Comparison of ENCODE assay signal across 11 cellular contexts in the genomic region with DNA sequence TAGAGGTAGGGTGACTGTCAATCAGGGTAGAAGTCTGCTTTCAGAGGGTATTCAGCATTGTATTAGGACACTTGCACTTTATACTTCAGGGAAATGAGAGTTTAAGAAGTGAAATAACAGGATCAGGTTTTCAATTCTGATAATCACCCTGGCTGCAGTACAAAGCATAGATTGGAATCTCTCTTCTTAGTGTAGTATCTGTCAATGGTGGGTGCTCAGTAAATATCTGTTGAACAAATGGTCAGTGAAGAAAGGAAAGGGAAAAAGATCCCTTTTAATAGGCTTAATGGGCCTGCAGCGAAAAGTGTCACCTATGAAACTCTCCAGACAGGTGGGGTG. TPM values are rescaled to one million over a fixed set of nuclear protein-coding genes. Genes with fewer than 3 reads are reported as not detected.
DNase-seq lines count a peak whose midpoint lies in the region; ATAC-seq and TF ChIP-seq lines count a peak whose summit lies in the region.
"Had no signal": no experiment of that assay in that cellular context is flagged by ENCODE, and none has a peak within 500 bp of the region (broad histone marks: within the 10 kb centered on the region; RNA-seq: fewer than 3 reads in every experiment).

No MANE protein-coding gene starts in this region.

- H3K36me3 Mint-ChIP-seq in activated CD4-positive, alpha-beta T cell treated with anti-CD3 and anti-CD28 coated beads for 36 hours (ENCODE audit: low read depth) = no peaks in the 10 kb centered on the region
- H3K36me3 Mint-ChIP-seq in activated CD4-positive, alpha-beta T cell treated with anti-CD3 and anti-CD28 coated beads, Interleukin-2, amount 10 ng/mL, durations not matched to agents 7 days and 5 days (ENCODE audit: low read depth) = no peaks in the 10 kb centered on the region

- no peak overlapping the region for H2AFZ ChIP-seq in fibroblast of lung (ENCODE audit: low read length)

- peaks cover 24% of the 10 kb centered on the region for H3K4me1 ChIP-seq in SJSA1 (replicated peaks)
- peaks cover 15% of the 10 kb centered on the region for H3K4me1 ChIP-seq in fibroblast of lung (ENCODE audit: control insufficient read depth, extremely low read depth, insufficient read depth, low read length)
- peaks cover 0 to 3% (median 0%) of the 10 kb centered on the region in 4 donors for H3K4me1 ChIP-seq in upper lobe of left lung
- no peaks in the 10 kb centered on the region for H3K4me1 ChIP-seq in gastrocnemius medialis

- no peaks in the 10 kb centered on the region for H3K79me2 ChIP-seq in fibroblast of lung (ENCODE audit: control insufficient read depth, insufficient read depth, low read length)

- peaks cover 28% of the 10 kb centered on the region for H3K4me1 Mint-ChIP-seq in activated CD4-positive, alpha-beta T cell treated with anti-CD3 and anti-CD28 coated beads for 36 hours
- peaks cover 11% of the 10 kb centered on the region for H3K4me1 Mint-ChIP-seq in activated CD4-positive, alpha-beta T cell treated with anti-CD3 and anti-CD28 coated beads, Interleukin-2, amount 10 ng/mL, durations not matched to agents 7 days and 5 days
- peaks cover 44% of the 10 kb centered on the region for H3K4me1 Mint-ChIP-seq in stimulated activated naive CD8-positive, alpha-beta T cell treated with anti-CD3 and anti-CD28 coated beads, Interleukin-15, amount 100 ng/mL, for 72 hours

- no peaks in the 10 kb centered on the region for H3K27me3 ChIP-seq in SJSA1 (replicated peaks)
- H3K27me3 ChIP-seq in fibroblast of lung (ENCODE audit: control insufficient read depth, insufficient read depth, low read length) = peaks cover 3% of the 10 kb centered on the region
- no peaks in the 10 kb centered on the region for H3K27me3 ChIP-seq in upper lobe of left lung
- H3K27me3 ChIP-seq in gastrocnemius medialis = peaks cover 0 to 26% (median 8%) of the 10 kb centered on the region in 3 donors

- H3K4me3 Mint-ChIP-seq in activated CD4-positive, alpha-beta T cell treated with anti-CD3 and anti-CD28 coated beads for 36 hours = peak overlapping the region; percentile 32
- H3K4me3 Mint-ChIP-seq in activated CD4-positive, alpha-beta T cell treated with anti-CD3 and anti-CD28 coated beads, Interleukin-2, amount 10 ng/mL, durations not matched to agents 7 days and 5 days = no peak overlapping the region
- peak overlapping the region; percentile 46 to 66 for H3K4me3 Mint-ChIP-seq in stimulated activated naive CD8-positive, alpha-beta T cell treated with anti-CD3 and anti-CD28 coated beads, Interleukin-15, amount 100 ng/mL, for 72 hours

- H3K4me3 ChIP-seq in SJSA1 (no peak overlapping the region), fibroblast of lung (replicated peaks in 1 of 4; ENCODE audit: control extremely low read depth in 1 of 4, insufficient read depth in 1 of 4, low read depth in 3 of 4, low read length in 4 of 4) (no peak overlapping the region), upper lobe of left lung (no peak overlapping the region), gastrocnemius medialis (no peak overlapping the region)
- H3K4me3 ChIP-seq: heart left ventricle had no signal

- WGBS in upper lobe of left lung, 2 donors = 91 to 96% methylated on average over 1 of the region's 1 CpG

- no peak for TF ChIP-seq EP300 in upper lobe of left lung (IDR thresholded peaks at IDR 0.05)

- H3K36me3 ChIP-seq in SJSA1 = no peaks in the 10 kb centered on the region
- H3K36me3 ChIP-seq in fibroblast of lung (ENCODE audit: control insufficient read depth, insufficient read depth, low read length) = no peaks in the 10 kb centered on the region
- H3K36me3 ChIP-seq in upper lobe of left lung = no peaks in the 10 kb centered on the region
- H3K36me3 ChIP-seq in gastrocnemius medialis = no peaks in the 10 kb centered on the region
- H3K36me3 ChIP-seq: heart left ventricle had no signal

- peak overlapping the region; percentile 86 for H3K27ac Mint-ChIP-seq in activated CD4-positive, alpha-beta T cell treated with anti-CD3 and anti-CD28 coated beads for 36 hours
- H3K27ac Mint-ChIP-seq in activated CD4-positive, alpha-beta T cell treated with anti-CD3 and anti-CD28 coated beads, Interleukin-2, amount 10 ng/mL, durations not matched to agents 7 days and 5 days = no peak overlapping the region
- peak overlapping the region in 1 of 2 donors; percentile 19 for H3K27ac Mint-ChIP-seq in stimulated activated naive CD8-positive, alpha-beta T cell treated with anti-CD3 and anti-CD28 coated beads, Interleukin-15, amount 100 ng/mL, for 72 hours

- no peak for TF ChIP-seq CTCF in fibroblast of lung (conservative IDR thresholded peaks at IDR 0.05 in 1 of 2, IDR thresholded peaks at IDR 0.05 in 1 of 2; ENCODE audit: low read depth in 1 of 2, low read length in 2 of 2)
- no peak for TF ChIP-seq CTCF in upper lobe of left lung (IDR thresholded peaks at IDR 0.05)
- no peak for TF ChIP-seq CTCF in gastrocnemius medialis (IDR thresholded peaks at IDR 0.05 in 4 of 5, conservative IDR thresholded peaks at IDR 0.05 in 1 of 5)

- peaks cover 36% of the 10 kb centered on the region for H3K27me3 Mint-ChIP-seq in activated CD4-positive, alpha-beta T cell treated with anti-CD3 and anti-CD28 coated beads for 36 hours
- H3K27me3 Mint-ChIP-seq in activated CD4-positive, alpha-beta T cell treated with anti-CD3 and anti-CD28 coated beads, Interleukin-2, amount 10 ng/mL, durations not matched to agents 7 days and 5 days = peaks cover 6% of the 10 kb centered on the region
- H3K27me3 Mint-ChIP-seq in stimulated activated naive CD8-positive, alpha-beta T cell treated with anti-CD3 and anti-CD28 coated beads, Interleukin-15, amount 100 ng/mL, for 72 hours = peaks cover 67% of the 10 kb centered on the region

- no peaks in the 10 kb centered on the region for H4K20me1 ChIP-seq in fibroblast of lung (ENCODE audit: control insufficient read depth, extremely low read depth, insufficient read depth, low read length)

- CTCF ChIA-PET in activated CD4-positive, alpha-beta T cell treated with anti-CD3 and anti-CD28 coated beads for 36 hours (lab: Charles Lee) = interaction anchor here (2.2 kb wide), 1 partner anchor 19 kb away, joined by 6 read pairs; a partner anchor contains a TSS
- CTCF ChIA-PET in activated CD4-positive, alpha-beta T cell treated with anti-CD3 and anti-CD28 coated beads, Interleukin-2, amount 10 ng/mL, durations not matched to agents 7 days and 5 days (lab: Charles Lee) = no interaction called here

- TF ChIP-seq POLR2A in upper lobe of left lung (IDR thresholded peaks at IDR 0.05) = no peak
- TF ChIP-seq POLR2A in gastrocnemius medialis (IDR thresholded peaks at IDR 0.05) = no peak

- DNase-seq in activated CD4-positive, alpha-beta T cell treated with anti-CD3 and anti-CD28 coated beads for 36 hours = no peak
- DNase-seq in activated CD4-positive, alpha-beta T cell treated with anti-CD3 and anti-CD28 coated beads, Interleukin-2, amount 10 ng/mL, durations not matched to agents 7 days and 5 days = no peak
- DNase-seq in SJSA1 (ENCODE audit: low read depth in 1 of 2, low spot score in 2 of 2) (no peak), fibroblast of lung (ENCODE audit: low read depth in 2 of 2) (no peak), upper lobe of left lung (no peak), gastrocnemius medialis (no peak), NCI-H526 treated with DMSO at 0.1 percent for 48 hours (lab: John Stamatoyannopoulos, UW) (no peak)
- DNase-seq in stimulated activated naive CD8-positive, alpha-beta T cell treated with anti-CD3 and anti-CD28 coated beads, Interleukin-15, amount 100 ng/mL, for 72 hours = no peak
- DNase-seq: NCI-H1930 had no signal

- H3K9ac ChIP-seq in fibroblast of lung (ENCODE audit: insufficient read depth, low read length) = peak overlapping the region; percentile 48

- no peak for ATAC-seq in activated CD4-positive, alpha-beta T cell treated with anti-CD3 and anti-CD28 coated beads for 36 hours
- no peak for ATAC-seq in stimulated activated naive CD8-positive, alpha-beta T cell treated with anti-CD3 and anti-CD28 coated beads, Interleukin-15, amount 100 ng/mL, for 72 hours
- ATAC-seq in upper lobe of left lung (ENCODE audit: low FRiP score in 2 of 2) (no peak), gastrocnemius medialis (no peak)

- intact Hi-C loops in activated CD4-positive, alpha-beta T cell treated with anti-CD3 and anti-CD28 coated beads for 36 hours (cut with DNase I, micrococcal nuclease) = loop anchor here (1.0 to 5.0 kb wide), 15 partner anchors 20 to 1098 kb away; a partner anchor contains a TSS
- intact Hi-C loops in gastrocnemius medialis (cut with DNase I; ENCODE audit: low total_unique reads) = no loop called here

- POLR2A ChIA-PET in activated CD4-positive, alpha-beta T cell treated with anti-CD3 and anti-CD28 coated beads for 36 hours (lab: Charles Lee) = no interaction called here
- POLR2A ChIA-PET in activated CD4-positive, alpha-beta T cell treated with anti-CD3 and anti-CD28 coated beads, Interleukin-2, amount 10 ng/mL, durations not matched to agents 7 days and 5 days (lab: Charles Lee) = no interaction called here

- H3K9me3 ChIP-seq in SJSA1 (replicated peaks) (no peaks in the 10 kb centered on the region), fibroblast of lung (ENCODE audit: control insufficient read depth, insufficient read depth, low read depth, low read length) (no peaks in the 10 kb centered on the region), upper lobe of left lung (no peaks in the 10 kb centered on the region), gastrocnemius medialis (no peaks in the 10 kb centered on the region)

- peak overlapping the region; percentile 78 for H3K4me2 ChIP-seq in fibroblast of lung (ENCODE audit: extremely low read depth, insufficient read depth, low read length)

- in situ Hi-C loops in gastrocnemius medialis (cut with MboI; ENCODE audit: low sequenced_read_pairs in 4 of 4) = no loop called here

- H3K27ac ChIP-seq in SJSA1 (peak overlapping the region; percentile 5; the same call in 1 of the 2 replicates), fibroblast of lung (ENCODE audit: insufficient read depth, low read length) (peak overlapping the region; percentile 86), upper lobe of left lung (no peak overlapping the region), gastrocnemius medialis (no peak overlapping the region)
- H3K27ac ChIP-seq: heart left ventricle had no signal

- H3K9me3 Mint-ChIP-seq in activated CD4-positive, alpha-beta T cell treated with anti-CD3 and anti-CD28 coated beads for 36 hours (ENCODE audit: low read depth) = no peaks in the 10 kb centered on the region
- H3K9me3 Mint-ChIP-seq in activated CD4-positive, alpha-beta T cell treated with anti-CD3 and anti-CD28 coated beads, Interleukin-2, amount 10 ng/mL, durations not matched to agents 7 days and 5 days = peaks cover 3% of the 10 kb centered on the region
- peaks cover 7 to 9% of the 10 kb centered on the region in 2 donors for H3K9me3 Mint-ChIP-seq in stimulated activated naive CD8-positive, alpha-beta T cell treated with anti-CD3 and anti-CD28 coated beads, Interleukin-15, amount 100 ng/mL, for 72 hours

RNA-seq across cellular contexts. Expression of a gene that starts 18.7 kb away (rescaled TPM):
- total RNA-seq in activated CD4-positive, alpha-beta T cell treated with anti-CD3 and anti-CD28 coated beads for 36 hours = under 1 TPM in 1 of 2 experiments, not detected in 1; 0.09 TPM
- not detected for total RNA-seq in activated CD4-positive, alpha-beta T cell treated with anti-CD3 and anti-CD28 coated beads, Interleukin-2, amount 10 ng/mL, durations not matched to agents 7 days and 5 days
- total RNA-seq in SJSA1 (2014; rRNA removed; shearing (Covaris generic)) = 33.1 and 49.5 TPM in 2 replicates
- total RNA-seq in fibroblast of lung = 3.8 and 5.1 TPM in 2 replicates
- 3.4 and 5.2 TPM in 2 replicates for polyA plus RNA-seq in fibroblast of lung
- polyA plus RNA-seq in fibroblast of lung (2012) = 4.4 and 5.9 TPM in 2 replicates
- polyA minus RNA-seq in fibroblast of lung (ENCODE audit: low replicate concordance) = 9.3 and 12.1 TPM in 2 replicates
- total RNA-seq in upper lobe of left lung = 1 to 10 TPM in 4 of 6 donors, under 1 TPM in 1, not detected in 1; 0.67 to 4.1 (median 1.7) TPM
- total RNA-seq in gastrocnemius medialis = 1 to 10 TPM; 1.5 to 3.5 (median 1.9) TPM
- total RNA-seq: activated CD8-positive, alpha-beta memory T cell treated with anti-CD3 and anti-CD28 coated beads for 36 hours had no signal

RNA-seq across cellular contexts. Expression of a gene that starts 50.0 kb away (rescaled TPM):
- total RNA-seq in activated CD4-positive, alpha-beta T cell treated with anti-CD3 and anti-CD28 coated beads for 36 hours = 10 to 100 TPM; 22.2 to 23.2 TPM
- 10 to 100 TPM; 21.5 to 24.7 TPM for total RNA-seq in activated CD4-positive, alpha-beta T cell treated with anti-CD3 and anti-CD28 coated beads, Interleukin-2, amount 10 ng/mL, durations not matched to agents 7 days and 5 days
- 9.5 and 16.1 TPM in 2 replicates for total RNA-seq in SJSA1 (2014; rRNA removed; shearing (Covaris generic))
- 24.4 and 34.2 TPM in 2 replicates for total RNA-seq in fibroblast of lung
- 12.5 and 17.5 TPM in 2 replicates for polyA plus RNA-seq in fibroblast of lung
- polyA plus RNA-seq in fibroblast of lung (2012) = 22.5 and 34.9 TPM in 2 replicates
- 7.3 and 21.7 TPM in 2 replicates for polyA minus RNA-seq in fibroblast of lung (ENCODE audit: low replicate concordance)
- total RNA-seq in upper lobe of left lung = 10 to 100 TPM; 17.0 to 24.5 (median 22.9) TPM
- total RNA-seq in gastrocnemius medialis = 10 to 100 TPM; 16.4 to 27.6 (median 22.0) TPM

RNA-seq across cellular contexts. Expression of a gene that starts 51.4 kb away (rescaled TPM):
- total RNA-seq in activated CD4-positive, alpha-beta T cell treated with anti-CD3 and anti-CD28 coated beads for 36 hours = 1 to 10 TPM; 1.7 to 1.8 TPM
- 1 to 10 TPM in 1 of 2 experiments, under 1 TPM in 1; 0.69 to 1.2 TPM for total RNA-seq in activated CD4-positive, alpha-beta T cell treated with anti-CD3 and anti-CD28 coated beads, Interleukin-2, amount 10 ng/mL, durations not matched to agents 7 days and 5 days
- 212 and 289 TPM in 2 replicates for total RNA-seq in SJSA1 (2014; rRNA removed; shearing (Covaris generic))
- total RNA-seq in fibroblast of lung (40.8 and 54.3 TPM in 2 replicates), upper lobe of left lung (10 to 100 TPM in 5 of 6 donors, 1 to 10 TPM in 1; 6.3 to 29.5 (median 15.1) TPM), gastrocnemius medialis (10 to 100 TPM; 18.9 to 53.1 (median 27.0) TPM)
- polyA plus RNA-seq in fibroblast of lung = 133 and 137 TPM in 2 replicates
- polyA plus RNA-seq in fibroblast of lung (2012) = 177 and 188 TPM in 2 replicates
- 114 and 139 TPM in 2 replicates for polyA minus RNA-seq in fibroblast of lung (ENCODE audit: low replicate concordance)

Comparison
In these comparisons a context has a peak if more than half of its experiments do, and no peak if none do; other contexts are left out.
1. H3K27ac ChIP-seq: peak in SJSA1 (single experiment) and fibroblast of lung (single experiment); none in upper lobe of left lung (0 of 4) and gastrocnemius medialis (0 of 4).